In the genomic region with DNA sequence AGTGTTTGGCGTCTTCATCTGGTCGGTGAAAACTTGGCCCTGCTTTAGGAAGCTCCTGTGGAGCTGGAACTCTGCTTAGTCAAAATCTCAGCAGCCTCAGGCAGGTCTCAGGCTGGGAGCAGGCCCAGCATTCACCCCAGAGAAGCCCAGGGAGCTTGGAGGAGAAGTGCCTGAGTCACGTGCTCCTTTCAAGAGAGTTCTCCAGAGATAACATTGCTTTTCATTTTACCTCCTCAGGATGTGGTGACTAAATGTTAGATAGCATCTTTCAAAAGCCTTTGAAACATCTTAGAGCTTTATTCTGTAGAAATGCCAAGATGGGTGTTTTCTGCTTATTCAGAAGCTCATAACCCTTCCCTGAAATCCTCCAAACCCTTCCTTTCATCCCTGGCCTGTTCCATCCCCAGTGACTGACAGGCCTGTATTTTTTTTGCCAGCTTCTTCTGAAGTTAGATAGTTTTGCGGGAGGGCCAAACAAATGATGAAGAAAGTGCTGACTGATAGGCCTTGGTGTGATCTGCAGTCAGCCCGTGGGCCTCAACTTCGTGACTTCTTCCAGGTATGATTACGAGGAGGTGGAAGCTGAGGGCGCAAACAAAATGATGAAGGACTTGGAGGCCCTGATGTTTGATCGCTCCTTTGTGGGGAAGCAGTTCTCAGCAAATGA, we compare ENCODE assay signal across 13 cellular contexts. TPM values are rescaled to one million over a fixed set of nuclear protein-coding genes. Genes with fewer than 3 reads are reported as not detected.
DNase-seq lines count a peak whose midpoint lies in the region; ATAC-seq and TF ChIP-seq lines count a peak whose summit lies in the region.
"Had no signal": no experiment of that assay in that cellular context is flagged by ENCODE, and none has a peak within 500 bp of the region (broad histone marks: within the 10 kb centered on the region; RNA-seq: fewer than 3 reads in every experiment).

No MANE protein-coding gene starts in this region.

- peak in 6 of 10 experiments; percentile 7 to 21 (median 10) for DNase-seq in CD4-positive, alpha-beta T cell
- DNase-seq in mesenchymal stem cell = no peak
- DNase-seq in NCI-H146 (lab: John Stamatoyannopoulos, UW) = no peak
- DNase-seq in GDM1 (lab: John Stamatoyannopoulos, UW) = no peak
- DNase-seq: NCI-H1092 treated with DMSO at 0.1 percent for 48 hours had no signal

- no peak overlapping the region for H3K23ac ChIP-seq in mesenchymal stem cell (ENCODE audit: low read length in 2 of 2)

- TF ChIP-seq CTCF in CD4-positive, alpha-beta T cell (IDR thresholded peaks at IDR 0.05) = no peak

- no peak overlapping the region for H3K4me3 ChIP-seq in mesenchymal stem cell (ENCODE audit: insufficient read depth in 1 of 2, low read depth in 1 of 2, low read length in 2 of 2)
- H3K4me3 ChIP-seq: smooth muscle cell, suprapubic skin had no signal

- no peaks in the 10 kb centered on the region for H3K27me3 Mint-ChIP-seq in CD4-positive, alpha-beta T cell
- no peaks in the 10 kb centered on the region for H3K27me3 Mint-ChIP-seq in activated naive CD8-positive, alpha-beta T cell

- H2BK15ac ChIP-seq in mesenchymal stem cell (ENCODE audit: low read depth, poor library complexity, severe bottlenecking) = no peak overlapping the region

- no peak overlapping the region for H3K4ac ChIP-seq in mesenchymal stem cell (ENCODE audit: low read depth in 1 of 2, low read length in 2 of 2)

- peaks cover 22% of the 10 kb centered on the region for H3K4me1 Mint-ChIP-seq in CD4-positive, alpha-beta T cell (ENCODE audit: low read depth)
- H3K4me1 Mint-ChIP-seq in activated naive CD8-positive, alpha-beta T cell (ENCODE audit: low read depth) = peaks cover 29% of the 10 kb centered on the region

- peak overlapping the region; percentile 22 for H3K9ac ChIP-seq in mesenchymal stem cell (ENCODE audit: low read length)

- no peaks in the 10 kb centered on the region for H3K9me3 ChIP-seq in CD4-positive, alpha-beta T cell (ENCODE audit: control insufficient read depth, low read length)
- H3K9me3 ChIP-seq in mesenchymal stem cell (ENCODE audit: control insufficient read depth, low read length) = no peaks in the 10 kb centered on the region
- H3K9me3 ChIP-seq: suprapubic skin had no signal

- H3K9me3 Mint-ChIP-seq in CD4-positive, alpha-beta T cell = no peaks in the 10 kb centered on the region
- no peaks in the 10 kb centered on the region for H3K9me3 Mint-ChIP-seq in activated naive CD8-positive, alpha-beta T cell (ENCODE audit: low read depth)

- H2BK120ac ChIP-seq in mesenchymal stem cell (ENCODE audit: low read depth, low read length) = no peak overlapping the region

- POLR2A ChIA-PET in CD4-positive, alpha-beta T cell (lab: Charles Lee) = interaction anchor here (0.6 to 1.0 kb wide), 4 partner anchors 57 to 1272 kb away, joined by 3 to 4 read pairs (median 3); partner anchors contain the start of genes EFCAB7, ITGB3BP and PGM1

- no peak overlapping the region for H4K91ac ChIP-seq in mesenchymal stem cell (ENCODE audit: low read length)

- CTCF ChIA-PET in CD4-positive, alpha-beta T cell (lab: Charles Lee) = interaction anchor here (0.6 to 0.9 kb wide), 2 partner anchors 40 to 598 kb away, joined by 4 to 5 read pairs; no protein-coding TSS in a partner anchor

- H2BK12ac ChIP-seq in mesenchymal stem cell (ENCODE audit: low read length in 2 of 2) = no peak overlapping the region

- no peak overlapping the region for H2AK5ac ChIP-seq in mesenchymal stem cell (ENCODE audit: low read length, severe bottlenecking)

- peaks cover 18 to 58% of the 10 kb centered on the region in 2 experiments for H3K36me3 ChIP-seq in mesenchymal stem cell (ENCODE audit: control insufficient read depth in 1 of 2, insufficient read depth in 2 of 2, low read depth in 1 of 2, low read length in 2 of 2)

- no peak overlapping the region for H2AFZ ChIP-seq in mesenchymal stem cell (ENCODE audit: low read depth, low read length)

- H3K18ac ChIP-seq in mesenchymal stem cell (ENCODE audit: low read depth in 1 of 2, low read length in 2 of 2) = no peak overlapping the region

- 96% methylated on average over 8 of the region's 9 CpGs for WGBS in mesenchymal stem cell

- H3K79me1 ChIP-seq in mesenchymal stem cell (replicated peaks; ENCODE audit: low read length, poor library complexity, severe bottlenecking) = peaks cover 2% of the 10 kb centered on the region

- no peaks in the 10 kb centered on the region for H3K27me3 ChIP-seq in CD4-positive, alpha-beta T cell (ENCODE audit: control insufficient read depth, insufficient read depth, low read length)
- no peaks in the 10 kb centered on the region for H3K27me3 ChIP-seq in mesenchymal stem cell (ENCODE audit: control insufficient read depth in 1 of 2, insufficient read depth in 1 of 2, low read length in 2 of 2)
- H3K27me3 ChIP-seq: suprapubic skin had no signal

- peak overlapping the region; percentile 25 for H3K27ac ChIP-seq in CD4-positive, alpha-beta T cell (ENCODE audit: low read depth, low read length)
- H3K27ac ChIP-seq in mesenchymal stem cell (ENCODE audit: low read length, poor library complexity, severe bottlenecking) = no peak overlapping the region
- H3K27ac ChIP-seq: C4-2B, epithelial cell of prostate, suprapubic skin had no signal

- H2BK5ac ChIP-seq in mesenchymal stem cell (ENCODE audit: low read depth, low read length, poor library complexity, severe bottlenecking) = no peak overlapping the region

- peaks cover 75% of the 10 kb centered on the region for H3K36me3 Mint-ChIP-seq in CD4-positive, alpha-beta T cell (ENCODE audit: low read depth)
- peaks cover 3% of the 10 kb centered on the region for H3K36me3 Mint-ChIP-seq in activated naive CD8-positive, alpha-beta T cell

- no peaks in the 10 kb centered on the region for H3K4me1 ChIP-seq in mesenchymal stem cell (ENCODE audit: control insufficient read depth, insufficient read depth, low read depth, low read length)
- H3K4me1 ChIP-seq: suprapubic skin had no signal

- ATAC-seq in CD4-positive, alpha-beta T cell (ENCODE audit: poor library complexity) = peak; percentile 89
- peak; percentile 86 for ATAC-seq in SK-N-SH treated with all-trans-retinoic acid at 6 μM for 48 hours
- no peak for ATAC-seq in GM21360 (IDR thresholded peaks at IDR 0.05; ENCODE audit: unreplicated experiment)
- no peak for ATAC-seq in HG02588 (IDR thresholded peaks at IDR 0.05; ENCODE audit: unreplicated experiment)

- peak overlapping the region; percentile 58 for H3K4me3 Mint-ChIP-seq in CD4-positive, alpha-beta T cell
- peak overlapping the region; percentile 48 for H3K4me3 Mint-ChIP-seq in activated naive CD8-positive, alpha-beta T cell

- peak overlapping the region; percentile 89 for H3K27ac Mint-ChIP-seq in CD4-positive, alpha-beta T cell
- H3K27ac Mint-ChIP-seq in activated naive CD8-positive, alpha-beta T cell = peak overlapping the region; percentile 91

- no peak overlapping the region for H3K4me2 ChIP-seq in mesenchymal stem cell (ENCODE audit: low read length, poor library complexity, severe bottlenecking)
- H3K4me2 ChIP-seq: smooth muscle cell had no signal

- intact Hi-C loops in CD4-positive, alpha-beta T cell (cut with DNase I, micrococcal nuclease) = no loop called here

- no peak overlapping the region for H4K8ac ChIP-seq in mesenchymal stem cell (ENCODE audit: low read length)

- H3K14ac ChIP-seq in mesenchymal stem cell (ENCODE audit: low read length in 2 of 2) = no peak overlapping the region

TF ChIP-seq in SK-N-SH treated with all-trans-retinoic acid at 6 μM for 48 hours, 23 proteins besides CTCF, POLR2A, EP300 and RAD21 (continues in another document):
- TF ChIP-seq, protein P1, sequence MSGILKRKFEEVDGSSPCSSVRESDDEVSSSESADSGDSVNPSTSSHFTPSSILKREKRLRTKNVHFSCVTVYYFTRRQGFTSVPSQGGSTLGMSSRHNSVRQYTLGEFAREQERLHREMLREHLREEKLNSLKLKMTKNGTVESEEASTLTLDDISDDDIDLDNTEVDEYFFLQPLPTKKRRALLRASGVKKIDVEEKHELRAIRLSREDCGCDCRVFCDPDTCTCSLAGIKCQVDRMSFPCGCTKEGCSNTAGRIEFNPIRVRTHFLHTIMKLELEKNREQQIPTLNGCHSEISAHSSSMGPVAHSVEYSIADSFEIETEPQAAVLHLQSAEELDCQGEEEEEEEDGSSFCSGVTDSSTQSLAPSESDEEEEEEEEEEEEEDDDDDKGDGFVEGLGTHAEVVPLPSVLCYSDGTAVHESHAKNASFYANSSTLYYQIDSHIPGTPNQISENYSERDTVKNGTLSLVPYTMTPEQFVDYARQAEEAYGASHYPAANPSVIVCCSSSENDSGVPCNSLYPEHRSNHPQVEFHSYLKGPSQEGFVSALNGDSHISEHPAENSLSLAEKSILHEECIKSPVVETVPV (CRISPR knock-in tag; IDR thresholded peaks at IDR 0.05) = no peak
- TF ChIP-seq RARB (CRISPR knock-in tag; IDR thresholded peaks at IDR 0.05) (no peak), ZNF8 (CRISPR knock-in tag; IDR thresholded peaks at IDR 0.05) (no peak), PATZ1 (CRISPR knock-in tag; IDR thresholded peaks at IDR 0.05; ENCODE audit: borderline replicate concordance) (no peak)

RNA-seq across cellular contexts. Expression of gene PGM1, which starts 58.0 kb away (rescaled TPM):
- total RNA-seq in CD4-positive, alpha-beta T cell = 1 to 10 TPM; 5.4 to 5.6 TPM
- 22.1 TPM for polyA plus RNA-seq in mesenchymal stem cell (2013, experiment 1 of 2)
- polyA plus RNA-seq in mesenchymal stem cell (2013, experiment 2 of 2) = 21.4 TPM

Comparison
In these comparisons a context has a peak if more than half of its experiments do, and no peak if none do; other contexts are left out.
1. ATAC-seq: peak in CD4-positive, alpha-beta T cell (single experiment) and SK-N-SH treated with all-trans-retinoic acid at 6 μM for 48 hours (single experiment); none in GM21360 (single experiment) and HG02588 (single experiment).
2. DNase-seq: peak in CD4-positive, alpha-beta T cell (6 of 10); none in mesenchymal stem cell (single experiment), NCI-H146 (single experiment) and GDM1 (single experiment).